Comparison of ENCODE assay signal across 1 cellular context in the genomic region with DNA sequence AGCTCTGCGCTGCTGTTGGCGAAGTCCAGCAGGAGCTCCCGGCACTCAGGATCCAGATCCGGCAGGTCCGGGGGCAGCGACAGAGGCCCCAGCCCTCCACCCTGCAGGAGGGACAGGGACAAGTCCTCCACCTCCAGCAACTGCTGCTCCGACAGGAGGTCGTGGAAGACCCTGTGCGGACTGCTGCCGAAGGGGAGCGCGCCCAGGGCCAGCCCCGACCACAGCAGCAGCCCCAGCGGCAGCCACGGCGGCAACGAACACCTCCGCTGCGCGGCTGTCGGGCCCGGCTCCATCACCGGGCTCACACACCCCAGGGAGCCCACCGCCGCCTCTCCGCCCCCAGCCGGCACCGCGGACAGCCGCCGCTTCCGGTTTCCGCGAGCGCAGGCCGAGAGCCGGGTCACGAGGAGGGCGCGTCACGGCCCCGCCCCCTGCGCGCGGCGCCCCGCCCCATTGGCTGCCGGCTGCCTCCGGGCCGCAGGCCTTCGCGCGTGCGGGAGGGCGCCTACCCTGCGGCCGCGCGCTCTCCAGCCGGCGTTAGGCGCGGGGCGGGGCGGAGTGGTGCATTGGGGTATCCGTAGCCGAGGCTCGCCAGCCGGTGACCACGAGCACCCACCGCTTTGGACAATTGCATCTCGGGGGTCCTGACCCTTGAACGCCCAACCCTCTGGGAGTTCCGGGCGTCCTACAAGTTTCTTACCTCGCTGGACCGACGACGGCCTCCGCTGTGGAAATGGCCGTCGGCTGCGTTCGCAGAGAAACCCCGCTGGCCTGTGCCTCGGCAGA.
TF ChIP-seq lines count a peak whose summit lies in the region.

Gene OSTM1 (minus strand): TSS at position 383 of the 786 bp plus-strand sequence. CDS start 90 bp downstream, at position 293.

TF ChIP-seq in K562, 482 proteins besides CTCF, POLR2A, EP300 and RAD21 (continued from another document and continues in another):
- TF ChIP-seq, protein P1, sequence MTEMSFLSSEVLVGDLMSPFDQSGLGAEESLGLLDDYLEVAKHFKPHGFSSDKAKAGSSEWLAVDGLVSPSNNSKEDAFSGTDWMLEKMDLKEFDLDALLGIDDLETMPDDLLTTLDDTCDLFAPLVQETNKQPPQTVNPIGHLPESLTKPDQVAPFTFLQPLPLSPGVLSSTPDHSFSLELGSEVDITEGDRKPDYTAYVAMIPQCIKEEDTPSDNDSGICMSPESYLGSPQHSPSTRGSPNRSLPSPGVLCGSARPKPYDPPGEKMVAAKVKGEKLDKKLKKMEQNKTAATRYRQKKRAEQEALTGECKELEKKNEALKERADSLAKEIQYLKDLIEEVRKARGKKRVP (CRISPR knock-in tag; IDR thresholded peaks at IDR 0.05): 0 out of 2 replicates have a peak, but pooled peaks have one; percentile 31
- TF ChIP-seq HLTF (IDR thresholded peaks at IDR 0.05) (no peak), KLF10 (CRISPR knock-in tag; IDR thresholded peaks at IDR 0.05) (no peak), SIN3B (IDR thresholded peaks at IDR 0.05; ENCODE audit: low read depth) (peak; percentile 42; the same call in 1 of the 2 replicates), RBM14 (IDR thresholded peaks at IDR 0.05; ENCODE audit: borderline replicate concordance, insufficient read depth, low read depth, low read length) (no peak), ZBED1 (IDR thresholded peaks at IDR 0.05) (0 out of 2 replicates have a peak, but pooled peaks have one; percentile 28), MTA1 (IDR thresholded peaks at IDR 0.05; ENCODE audit: borderline replicate concordance) (no peak), HES1 (IDR thresholded peaks at IDR 0.05; ENCODE audit: low read depth) (peak; percentile 51; the same call in 1 of the 2 replicates), EP400 (IDR thresholded peaks at IDR 0.05) (peak; percentile 76; the same call in 1 of the 2 replicates), HNRNPLL (IDR thresholded peaks at IDR 0.05; ENCODE audit: low read depth, low read length, poor library complexity, severe bottlenecking) (peak; percentile 51), HDAC2 (IDR thresholded peaks at IDR 0.05) (0 out of 2 replicates have a peak, but pooled peaks have one; percentile 24), ZNF217 (CRISPR knock-in tag; IDR thresholded peaks at IDR 0.05) (no peak), NCOR1 (IDR thresholded peaks at IDR 0.05) (no peak), SLC30A9 (CRISPR knock-in tag; IDR thresholded peaks at IDR 0.05) (no peak), TAF9B (IDR thresholded peaks at IDR 0.05; ENCODE audit: partially characterized antibody) (no peak), ZNF23 (CRISPR knock-in tag; IDR thresholded peaks at IDR 0.05) (no peak), BRF1 (IDR thresholded peaks at IDR 0.05; ENCODE audit: borderline replicate concordance, extremely low read depth, insufficient read length) (no peak), ZNF175 (CRISPR knock-in tag; IDR thresholded peaks at IDR 0.05; ENCODE audit: low read depth) (peak; percentile 70; the same call in 1 of the 2 replicates), FOS (IDR thresholded peaks at IDR 0.05; ENCODE audit: extremely low read depth, insufficient read length) (no peak), OTX1 (CRISPR knock-in tag; IDR thresholded peaks at IDR 0.05) (0 out of 2 replicates have a peak, but pooled peaks have one; percentile 44), ZNF12 (CRISPR knock-in tag; IDR thresholded peaks at IDR 0.05) (0 out of 2 replicates have a peak, but pooled peaks have one; percentile 58), EHMT2 (IDR thresholded peaks at IDR 0.05) (no peak), PHF8 (IDR thresholded peaks at IDR 0.05; ENCODE audit: borderline replicate concordance, low read length) (peak; percentile 95), ZNF445 (CRISPR knock-in tag; IDR thresholded peaks at IDR 0.05; ENCODE audit: low read depth) (no peak), ZBTB1 (CRISPR knock-in tag; IDR thresholded peaks at IDR 0.05; ENCODE audit: borderline replicate concordance, low read depth) (peak; percentile 74), DLX4 (CRISPR knock-in tag; IDR thresholded peaks at IDR 0.05) (no peak), HOXB6 (CRISPR knock-in tag; IDR thresholded peaks at IDR 0.05; ENCODE audit: borderline replicate concordance) (no peak), SAFB2 (IDR thresholded peaks at IDR 0.05; ENCODE audit: borderline replicate concordance, low read depth, low read length, severe bottlenecking) (no peak), POLR2AphosphoS5 (IDR thresholded peaks at IDR 0.05; ENCODE audit: control insufficient read depth, insufficient read depth, low read depth, low read length) (peak; percentile 62; the same call in 1 of the 2 replicates), MTA3 (IDR thresholded peaks at IDR 0.05; ENCODE audit: borderline replicate concordance) (peak; percentile 93), KHSRP (IDR thresholded peaks at IDR 0.05) (no peak), TEAD4 (IDR thresholded peaks at IDR 0.05; ENCODE audit: low read length) (no peak), TEAD4 (CRISPR knock-in tag; IDR thresholded peaks at IDR 0.05; ENCODE audit: borderline replicate concordance) (peak; percentile 73; the same call in 1 of the 2 replicates)
- TF ChIP-seq, protein P2, sequence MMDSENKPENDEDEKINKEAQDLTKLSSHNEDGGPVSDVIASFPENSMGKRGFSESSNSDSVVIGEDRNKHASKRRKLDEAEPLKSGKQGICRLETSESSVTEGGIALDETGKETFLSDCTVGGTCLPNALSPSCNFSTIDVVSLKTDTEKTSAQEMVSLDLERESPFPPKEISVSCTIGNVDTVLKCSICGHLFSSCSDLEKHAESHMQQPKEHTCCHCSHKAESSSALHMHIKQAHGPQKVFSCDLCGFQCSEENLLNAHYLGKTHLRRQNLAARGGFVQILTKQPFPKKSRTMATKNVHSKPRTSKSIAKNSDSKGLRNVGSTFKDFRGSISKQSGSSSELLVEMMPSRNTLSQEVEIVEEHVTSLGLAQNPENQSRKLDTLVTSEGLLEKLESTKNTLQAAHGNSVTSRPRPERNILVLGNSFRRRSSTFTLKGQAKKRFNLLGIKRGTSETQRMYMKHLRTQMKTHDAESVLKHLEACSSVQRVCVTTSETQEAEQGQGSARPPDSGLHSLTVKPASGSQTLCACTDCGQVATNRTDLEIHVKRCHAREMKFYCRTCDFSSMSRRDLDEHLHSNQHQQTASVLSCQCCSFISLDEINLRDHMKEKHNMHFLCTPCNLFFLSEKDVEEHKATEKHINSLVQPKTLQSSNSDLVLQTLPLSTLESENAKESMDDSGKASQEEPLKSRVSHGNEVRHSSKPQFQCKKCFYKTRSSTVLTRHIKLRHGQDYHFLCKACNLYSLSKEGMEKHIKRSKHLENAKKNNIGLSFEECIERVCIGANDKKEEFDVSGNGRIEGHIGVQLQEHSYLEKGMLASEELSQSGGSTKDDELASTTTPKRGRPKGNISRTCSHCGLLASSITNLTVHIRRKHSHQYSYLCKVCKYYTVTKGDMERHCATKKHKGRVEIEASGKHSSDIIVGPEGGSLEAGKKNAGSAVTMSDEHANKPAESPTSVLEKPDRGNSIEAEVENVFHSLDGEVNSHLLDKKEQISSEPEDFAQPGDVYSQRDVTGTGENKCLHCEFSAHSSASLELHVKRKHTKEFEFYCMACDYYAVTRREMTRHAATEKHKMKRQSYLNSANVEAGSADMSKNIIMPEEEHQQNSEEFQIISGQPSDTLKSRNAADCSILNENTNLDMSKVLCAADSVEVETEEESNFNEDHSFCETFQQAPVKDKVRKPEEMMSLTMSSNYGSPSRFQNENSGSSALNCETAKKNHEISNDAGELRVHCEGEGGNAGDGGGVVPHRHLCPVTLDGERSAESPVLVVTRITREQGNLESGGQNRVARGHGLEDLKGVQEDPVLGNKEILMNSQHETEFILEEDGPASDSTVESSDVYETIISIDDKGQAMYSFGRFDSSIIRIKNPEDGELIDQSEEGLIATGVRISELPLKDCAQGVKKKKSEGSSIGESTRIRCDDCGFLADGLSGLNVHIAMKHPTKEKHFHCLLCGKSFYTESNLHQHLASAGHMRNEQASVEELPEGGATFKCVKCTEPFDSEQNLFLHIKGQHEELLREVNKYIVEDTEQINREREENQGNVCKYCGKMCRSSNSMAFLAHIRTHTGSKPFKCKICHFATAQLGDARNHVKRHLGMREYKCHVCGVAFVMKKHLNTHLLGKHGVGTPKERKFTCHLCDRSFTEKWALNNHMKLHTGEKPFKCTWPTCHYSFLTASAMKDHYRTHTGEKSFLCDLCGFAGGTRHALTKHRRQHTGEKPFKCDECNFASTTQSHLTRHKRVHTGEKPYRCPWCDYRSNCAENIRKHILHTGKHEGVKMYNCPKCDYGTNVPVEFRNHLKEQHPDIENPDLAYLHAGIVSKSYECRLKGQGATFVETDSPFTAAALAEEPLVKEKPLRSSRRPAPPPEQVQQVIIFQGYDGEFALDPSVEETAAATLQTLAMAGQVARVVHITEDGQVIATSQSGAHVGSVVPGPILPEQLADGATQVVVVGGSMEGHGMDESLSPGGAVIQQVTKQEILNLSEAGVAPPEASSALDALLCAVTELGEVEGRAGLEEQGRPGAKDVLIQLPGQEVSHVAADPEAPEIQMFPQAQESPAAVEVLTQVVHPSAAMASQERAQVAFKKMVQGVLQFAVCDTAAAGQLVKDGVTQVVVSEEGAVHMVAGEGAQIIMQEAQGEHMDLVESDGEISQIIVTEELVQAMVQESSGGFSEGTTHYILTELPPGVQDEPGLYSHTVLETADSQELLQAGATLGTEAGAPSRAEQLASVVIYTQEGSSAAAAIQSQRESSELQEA (IDR thresholded peaks at IDR 0.05; ENCODE audit: low read depth): peak; percentile 90
- TF ChIP-seq, protein P3, sequence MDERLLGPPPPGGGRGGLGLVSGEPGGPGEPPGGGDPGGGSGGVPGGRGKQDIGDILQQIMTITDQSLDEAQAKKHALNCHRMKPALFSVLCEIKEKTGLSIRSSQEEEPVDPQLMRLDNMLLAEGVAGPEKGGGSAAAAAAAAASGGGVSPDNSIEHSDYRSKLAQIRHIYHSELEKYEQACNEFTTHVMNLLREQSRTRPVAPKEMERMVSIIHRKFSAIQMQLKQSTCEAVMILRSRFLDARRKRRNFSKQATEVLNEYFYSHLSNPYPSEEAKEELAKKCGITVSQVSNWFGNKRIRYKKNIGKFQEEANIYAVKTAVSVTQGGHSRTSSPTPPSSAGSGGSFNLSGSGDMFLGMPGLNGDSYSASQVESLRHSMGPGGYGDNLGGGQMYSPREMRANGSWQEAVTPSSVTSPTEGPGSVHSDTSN (CRISPR knock-in tag; IDR thresholded peaks at IDR 0.05; ENCODE audit: low read depth): no peak
- TF ChIP-seq, protein P3 (tag; conservative IDR thresholded peaks at IDR 0.05; ENCODE audit: low read depth): no peak
- TF ChIP-seq, protein P4, sequence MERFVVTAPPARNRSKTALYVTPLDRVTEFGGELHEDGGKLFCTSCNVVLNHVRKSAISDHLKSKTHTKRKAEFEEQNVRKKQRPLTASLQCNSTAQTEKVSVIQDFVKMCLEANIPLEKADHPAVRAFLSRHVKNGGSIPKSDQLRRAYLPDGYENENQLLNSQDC (CRISPR knock-in tag; IDR thresholded peaks at IDR 0.05): no peak
